Comparison of ENCODE assay signal across 17 cellular contexts in the genomic region with DNA sequence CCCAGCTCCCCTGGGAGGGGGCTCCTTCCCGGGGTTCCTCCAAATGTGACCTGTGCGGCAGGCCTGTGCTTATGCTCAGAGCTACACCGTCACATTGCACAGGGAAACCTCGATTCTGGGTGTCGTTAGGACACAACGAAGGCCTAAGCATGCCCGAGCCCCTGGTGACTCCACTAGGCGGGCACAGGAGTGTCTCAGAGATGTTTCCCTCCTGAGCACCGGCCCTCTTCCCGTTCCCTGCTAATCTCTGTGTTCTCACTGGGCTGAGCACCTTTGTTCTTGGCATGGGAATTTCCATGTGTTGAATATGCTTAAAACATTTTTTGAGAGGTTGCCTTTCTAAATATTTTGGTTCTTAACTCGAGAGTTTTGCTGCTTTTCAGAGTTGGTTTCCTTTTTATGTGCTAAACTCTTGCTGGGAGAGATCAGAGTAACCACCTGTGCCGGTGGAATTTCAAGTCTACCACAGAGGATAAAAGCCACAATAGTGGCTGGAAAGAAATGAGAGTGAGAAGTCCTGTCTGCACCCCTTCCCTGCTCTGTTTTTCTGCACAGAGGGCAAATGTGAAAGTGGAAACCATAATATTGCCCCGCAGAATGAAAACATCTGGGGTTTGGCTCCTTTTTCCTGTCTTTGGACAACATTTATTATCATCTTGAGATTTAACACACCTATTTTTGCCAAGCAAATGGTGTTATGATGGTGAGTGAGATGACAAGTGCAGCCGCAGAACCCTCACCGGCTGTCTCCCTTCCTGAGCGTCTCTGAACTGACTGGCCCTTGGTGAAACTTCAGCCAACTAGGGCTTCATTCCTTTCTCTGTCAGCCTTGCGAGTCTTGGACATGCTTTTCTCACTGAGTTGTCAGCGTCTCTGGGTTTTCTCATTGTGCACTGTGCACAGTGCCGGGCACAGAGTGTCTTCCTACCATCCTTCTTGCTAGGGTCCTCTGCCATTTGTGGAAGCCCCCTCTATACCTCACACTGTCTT.
DNase-seq lines count a peak whose midpoint lies in the region; ATAC-seq and TF ChIP-seq lines count a peak whose summit lies in the region.
"Had no signal": no experiment of that assay in that cellular context is flagged by ENCODE, and none has a peak within 500 bp of the region (broad histone marks: within the 10 kb centered on the region; RNA-seq: fewer than 3 reads in every experiment).

No MANE protein-coding gene starts in this region.

- 73 to 86% methylated on average over 19 of the region's 19 CpGs for WGBS in lung, 2 donors

- DNase-seq in Jurkat, Clone E6-1 (ENCODE audit: low read depth, low spot score) = peak; percentile 19
- peak; percentile 34 for DNase-seq in astrocyte of the hippocampus (ENCODE audit: low read depth, low spot score)
- no peak for DNase-seq in lung (ENCODE audit: low spot score)
- DNase-seq in tibial artery = peak in 1 of 2 donors; percentile 51
- no peak for DNase-seq in osteoblast (ENCODE audit: insufficient read length, low spot score, missing footprints)
- DNase-seq in retina = no peak
- DNase-seq: C1 segment of cervical spinal cord, DMS 273 treated with DMSO at 0.1 percent for 48 hours, H9, MV-4-11, NCI-H1436, NCI-H2081, NCI-H748 treated with DMSO at 0.1 percent for 48 hours, PC-3, SJCRH30 had no signal

- H3K27ac ChIP-seq in lung (ENCODE audit: low read depth in 1 of 2, low read length in 1 of 2) (no peak overlapping the region), tibial artery (no peak overlapping the region), osteoblast (ENCODE audit: low read depth, low read length) (no peak overlapping the region)
- H3K27ac ChIP-seq: A549, SJCRH30 had no signal

- TF ChIP-seq CTCF in lung (IDR thresholded peaks at IDR 0.05; ENCODE audit: control extremely low read depth, extremely low read depth) (no peak), tibial artery (IDR thresholded peaks at IDR 0.05) (no peak), osteoblast (IDR thresholded peaks at IDR 0.05; ENCODE audit: extremely low read depth, low read depth, low read length) (no peak)

- ATAC-seq in lung (ENCODE audit: insufficient read depth, low FRiP score) (peak; percentile 43), GM19328 (IDR thresholded peaks at IDR 0.05; ENCODE audit: unreplicated experiment) (no peak)
- ATAC-seq: A549, PC-3 had no signal

- H3K27me3 ChIP-seq in lung (ENCODE audit: control insufficient read depth, insufficient read depth) = no peaks in the 10 kb centered on the region
- no peaks in the 10 kb centered on the region for H3K27me3 ChIP-seq in tibial artery
- H3K27me3 ChIP-seq in osteoblast (ENCODE audit: insufficient read depth, low read length) = no peaks in the 10 kb centered on the region
- H3K27me3 ChIP-seq: SJCRH30 had no signal

- no peaks in the 10 kb centered on the region for H4K20me1 ChIP-seq in osteoblast (ENCODE audit: insufficient read depth, low read length)

- no peaks in the 10 kb centered on the region for H3K79me2 ChIP-seq in osteoblast (ENCODE audit: insufficient read depth, low read length)

- no peak overlapping the region for H2AFZ ChIP-seq in osteoblast (ENCODE audit: low read length)

- H3K4me3 ChIP-seq in Jurkat, Clone E6-1 (ENCODE audit: low read length) = no peak overlapping the region
- H3K4me3 ChIP-seq in lung (no peak overlapping the region), tibial artery (peak overlapping the region; percentile 7 to 12), osteoblast (ENCODE audit: insufficient read depth, low read length) (no peak overlapping the region)
- H3K4me3 ChIP-seq: A549, SJCRH30 had no signal

- intact Hi-C loops in tibial artery (cut with DNase I; ENCODE audit: low total_unique reads) = no loop called here

- H3K9me3 ChIP-seq in lung (ENCODE audit: control insufficient read depth in 2 of 2, insufficient read depth in 1 of 2, low read length in 1 of 2) = peaks cover 0 to 1% of the 10 kb centered on the region in 2 donors
- H3K9me3 ChIP-seq in tibial artery = no peaks in the 10 kb centered on the region
- H3K9me3 ChIP-seq in osteoblast (ENCODE audit: low read depth, low read length) = no peaks in the 10 kb centered on the region
- H3K9me3 ChIP-seq: A549, SJCRH30 had no signal

- H3K36me3 ChIP-seq in lung (ENCODE audit: control insufficient read depth in 2 of 2, insufficient read depth in 2 of 2, low read length in 2 of 2) = no peaks in the 10 kb centered on the region
- H3K36me3 ChIP-seq in tibial artery = no peaks in the 10 kb centered on the region
- no peaks in the 10 kb centered on the region for H3K36me3 ChIP-seq in osteoblast (ENCODE audit: insufficient read depth, low read length)
- H3K36me3 ChIP-seq: SJCRH30 had no signal

- peaks cover 0 to 5% of the 10 kb centered on the region in 2 donors for H3K4me1 ChIP-seq in lung (ENCODE audit: control insufficient read depth in 2 of 2, insufficient read depth in 2 of 2, low read length in 2 of 2)
- H3K4me1 ChIP-seq in tibial artery = peaks cover 0 to 10% (median 2%) of the 10 kb centered on the region in 4 donors
- peaks cover 7% of the 10 kb centered on the region for H3K4me1 ChIP-seq in osteoblast (ENCODE audit: insufficient read depth, low read length)
- H3K4me1 ChIP-seq: A549, SJCRH30 had no signal

- no peak overlapping the region for H3K4me2 ChIP-seq in osteoblast (ENCODE audit: insufficient read depth, low read length)
- H3K4me2 ChIP-seq: A549 had no signal

Comparison
In these comparisons a context has a peak if more than half of its experiments do, and no peak if none do; other contexts are left out.
1. DNase-seq: peak in Jurkat, Clone E6-1 (single experiment) and astrocyte of the hippocampus (single experiment); none in lung (single experiment), osteoblast (single experiment) and retina (single experiment).
2. H3K4me3 ChIP-seq: peak in tibial artery (2 of 2); none in Jurkat, Clone E6-1 (single experiment), lung (single experiment) and osteoblast (single experiment).